21 cellular contexts compared by ENCODE assay signal in genomic region chr1:64502924-64503323, GRCh38. TPM values are rescaled to one million over a fixed set of nuclear protein-coding genes. Genes with fewer than 3 reads are reported as not detected.
DNase-seq lines count a peak whose midpoint lies in the region; ATAC-seq and TF ChIP-seq lines count a peak whose summit lies in the region.
"Had no signal": no experiment of that assay in that cellular context is flagged by ENCODE, and none has a peak within 500 bp of the region (broad histone marks: within the 10 kb centered on the region; RNA-seq: fewer than 3 reads in every experiment).

No MANE protein-coding gene starts in this region.

- H3K27me3 Mint-ChIP-seq in brain (peaks cover 11% of the 10 kb centered on the region), neural progenitor cell (ENCODE audit: insufficient read depth, low read depth) (no peaks in the 10 kb centered on the region)

- no peak for ATAC-seq in GM19452 (IDR thresholded peaks at IDR 0.05; ENCODE audit: unreplicated experiment)
- ATAC-seq: activated naive CD8-positive, alpha-beta T cell treated with anti-CD3 and anti-CD28 coated beads, Interleukin-2, amount 50 U/mL, for 24 hours; CD8-positive, alpha-beta T cell; stimulated activated naive B cell treated with anti-CD40 and anti-IgM and Interleukin-4, amounts not matched to agents 10 μg/mL and 1 μg/mL and 100 μg/mL, for 72 hours had no signal

- H3K9ac ChIP-seq in BLaER1 (no peak overlapping the region), neural progenitor cell (no peak overlapping the region)

- no peaks in the 10 kb centered on the region for H4K20me1 ChIP-seq in BLaER1
- peaks cover 12% of the 10 kb centered on the region for H4K20me1 ChIP-seq in neural progenitor cell (ENCODE audit: low read depth)

- H3K27me3 ChIP-seq in BLaER1 (no peaks in the 10 kb centered on the region), neural progenitor cell (no peaks in the 10 kb centered on the region)
- H3K27me3 ChIP-seq: right lobe of liver had no signal

- H3K9me3 Mint-ChIP-seq in brain = no peaks in the 10 kb centered on the region
- no peaks in the 10 kb centered on the region for H3K9me3 Mint-ChIP-seq in neural progenitor cell
- H3K9me3 Mint-ChIP-seq: activated naive CD8-positive, alpha-beta T cell treated with anti-CD3 and anti-CD28 coated beads, Interleukin-2, amount 50 U/mL, for 24 hours; CD8-positive, alpha-beta T cell; H9; stimulated activated naive B cell treated with anti-CD40 and anti-IgM and Interleukin-4, amounts not matched to agents 10 μg/mL and 1 μg/mL and 100 μg/mL, for 72 hours had no signal

- H3K4me2 ChIP-seq in BLaER1 (peak overlapping the region; percentile 29), neural progenitor cell (peak overlapping the region; percentile 33)

- no peak overlapping the region for H3K27ac ChIP-seq in BLaER1
- H3K27ac ChIP-seq in neural progenitor cell = no peak overlapping the region
- H3K27ac ChIP-seq: right lobe of liver had no signal

- peaks cover 94% of the 10 kb centered on the region for H3K4me1 Mint-ChIP-seq in brain
- H3K4me1 Mint-ChIP-seq in neural progenitor cell = peaks cover 89% of the 10 kb centered on the region

- peak; percentile 38 for DNase-seq in M059J (ENCODE audit: low read depth)
- no peak for DNase-seq in neural progenitor cell (ENCODE audit: low spot score)
- no peak for DNase-seq in G401 (ENCODE audit: low spot score)
- DNase-seq in NCI-H226 = no peak
- no peak for DNase-seq in T-helper 2 cell
- DNase-seq: activated CD4-positive, alpha-beta T cell treated with anti-CD3 and anti-CD28 coated beads, Interleukin-2, amount 50 U/mL, for 4 hours; activated effector memory CD4-positive, alpha-beta T cell treated with anti-CD3 and anti-CD28 coated beads, Interleukin-2, amount 50 U/mL, for 16 hours; activated naive CD8-positive, alpha-beta T cell treated with anti-CD3 and anti-CD28 coated beads, Interleukin-2, amount 50 U/mL, for 24 hours; CD8-positive, alpha-beta T cell; cortex of kidney; DMS53; H9; naive B cell; NCI-H1048; NCI-H2081; right lobe of liver; stimulated activated naive B cell treated with anti-CD40 and anti-IgM and Interleukin-4, amounts not matched to agents 10 μg/mL and 1 μg/mL and 100 μg/mL, for 72 hours had no signal

- no peak overlapping the region for H2AFZ ChIP-seq in neural progenitor cell (replicated peaks)

- H3K36me3 Mint-ChIP-seq in brain = no peaks in the 10 kb centered on the region
- peaks cover 17% of the 10 kb centered on the region for H3K36me3 Mint-ChIP-seq in neural progenitor cell
- H3K36me3 Mint-ChIP-seq: CD8-positive, alpha-beta T cell; naive B cell had no signal

- no peak for TF ChIP-seq CTCF in brain (conservative IDR thresholded peaks at IDR 0.05)
- no peak for TF ChIP-seq CTCF in neural progenitor cell (IDR thresholded peaks at IDR 0.05)

- H3K9me3 ChIP-seq in BLaER1 (no peaks in the 10 kb centered on the region), neural progenitor cell (ENCODE audit: low read depth) (no peaks in the 10 kb centered on the region)
- H3K9me3 ChIP-seq: right lobe of liver had no signal

- H3K4me3 ChIP-seq in BLaER1 = no peak overlapping the region
- H3K4me3 ChIP-seq in neural progenitor cell = no peak overlapping the region
- H3K4me3 ChIP-seq: right lobe of liver had no signal

- H3K36me3 ChIP-seq in BLaER1 = 0 out of 2 replicates have a peak, but pooled peaks cover 5% of the 10 kb centered on the region
- H3K36me3 ChIP-seq in neural progenitor cell = no peaks in the 10 kb centered on the region
- H3K36me3 ChIP-seq: right lobe of liver had no signal

- peak overlapping the region; percentile 15 to 55 (median 40) for H3K4me3 Mint-ChIP-seq in brain
- peak overlapping the region; percentile 7 for H3K4me3 Mint-ChIP-seq in neural progenitor cell
- H3K4me3 Mint-ChIP-seq: activated naive CD8-positive, alpha-beta T cell treated with anti-CD3 and anti-CD28 coated beads, Interleukin-2, amount 50 U/mL, for 24 hours; CD8-positive, alpha-beta T cell; H9; stimulated activated naive B cell treated with anti-CD40 and anti-IgM and Interleukin-4, amounts not matched to agents 10 μg/mL and 1 μg/mL and 100 μg/mL, for 72 hours had no signal

- in situ Hi-C loops in G401 (cut with HindIII; ENCODE audit: low sequenced_read_pairs) = no loop called here

- peaks cover 40% of the 10 kb centered on the region for H3K4me1 ChIP-seq in BLaER1
- H3K4me1 ChIP-seq in neural progenitor cell = peaks cover 61% of the 10 kb centered on the region

- H3K27ac Mint-ChIP-seq in brain (peak overlapping the region in 3 of 5 experiments; percentile 35 to 93 (median 64)), neural progenitor cell (no peak overlapping the region)
- H3K27ac Mint-ChIP-seq: activated naive CD8-positive, alpha-beta T cell treated with anti-CD3 and anti-CD28 coated beads, Interleukin-2, amount 50 U/mL, for 24 hours; CD8-positive, alpha-beta T cell; stimulated activated naive B cell treated with anti-CD40 and anti-IgM and Interleukin-4, amounts not matched to agents 10 μg/mL and 1 μg/mL and 100 μg/mL, for 72 hours had no signal

- peaks cover 30% of the 10 kb centered on the region for H3F3A ChIP-seq in neural progenitor cell (ENCODE audit: low read depth)

- H3K79me2 ChIP-seq in neural progenitor cell (ENCODE audit: low read depth) = peaks cover 93% of the 10 kb centered on the region

RNA-seq across cellular contexts. Expression of gene CACHD1, which starts 33.0 kb away (rescaled TPM):
- total RNA-seq in M059J (2014; rRNA removed; shearing (Covaris generic)) = 0.74 and 2.1 TPM in 2 replicates
- 6.4 TPM for polyA plus RNA-seq in brain (ENCODE audit: insufficient read depth, low read depth, low replicate concordance)
- total RNA-seq in neural progenitor cell (ENCODE audit: low replicate concordance) = 49.9 and 61.0 TPM in 2 replicates
- total RNA-seq in G401 (2014; rRNA removed; shearing (Covaris generic)) = 0.18 and 0.31 TPM in 2 replicates
- total RNA-seq: T-helper 1 cell treated with Interleukin-12 subunit alpha and Interleukin-12 subunit beta and Interleukin-4 antibody, amounts not matched to agents 30 ng/mL and 1 ng/mL, for 36 hours had no signal

Comparison
In these comparisons a context has a peak if more than half of its experiments do, and no peak if none do; other contexts are left out.
1. RNA of gene CACHD1, which starts 33.0 kb away (total RNA-seq): 49.9 to 61.0 TPM in neural progenitor cell; 0.74 to 2.1 TPM in M059J and 0.18 to 0.31 TPM in G401; every median in the first group is over 10 times any median in the second.